In the genomic region with DNA sequence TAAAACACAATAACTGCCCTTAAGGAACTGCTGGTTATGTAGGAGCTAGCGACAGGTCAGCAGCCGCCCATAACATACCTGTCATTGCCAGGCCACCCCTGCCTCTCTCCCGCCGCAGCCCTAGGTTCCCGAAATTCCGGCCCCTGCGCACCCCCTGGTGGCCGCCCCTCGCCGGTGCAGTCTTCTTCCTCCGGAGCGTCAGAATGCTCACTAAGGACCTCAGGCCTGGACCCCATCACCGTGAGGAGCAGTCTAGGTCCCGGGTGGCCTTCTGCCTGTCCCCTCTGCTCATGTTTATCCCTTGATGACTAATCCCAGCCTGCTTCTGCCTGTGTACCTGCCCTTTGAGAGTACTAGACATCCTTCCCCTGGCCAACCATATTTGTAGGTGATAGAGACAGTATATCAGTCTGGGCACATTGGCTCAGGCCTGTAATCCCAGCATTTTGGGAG, we compare ENCODE assay signal across 8 cellular contexts.
DNase-seq lines count a peak whose midpoint lies in the region; ATAC-seq and TF ChIP-seq lines count a peak whose summit lies in the region.

No MANE protein-coding gene starts in this region.

- DNase-seq in G401 (ENCODE audit: low spot score) (peak; percentile 70), KG1 (lab: John Stamatoyannopoulos, UW) (peak; percentile 39), SJSA1 (ENCODE audit: low read depth in 1 of 2, low spot score in 2 of 2) (peak; percentile 74 to 75), heart right ventricle (peak; percentile 75 to 84), retina (peak; percentile 90), cortex of kidney (lab: John Stamatoyannopoulos, UW) (no peak)
- DNase-seq in activated naive CD4-positive, alpha-beta T cell (lab: John Stamatoyannopoulos, UW): peak; percentile 66 to 73 (median 68)

- in situ Hi-C loops in G401 (cut with HindIII; ENCODE audit: low sequenced_read_pairs): no loop called here

- H3K27ac ChIP-seq in SJSA1: no peak overlapping the region
- H3K27ac ChIP-seq in heart right ventricle: no peak overlapping the region

- H3K9me3 ChIP-seq in SJSA1 (replicated peaks) (no peaks in the 10 kb centered on the region), heart right ventricle (no peaks in the 10 kb centered on the region)

- 0 to 1% methylated on average over 14 of the region's 14 CpGs for WGBS in heart right ventricle, 2 donors

- H3K4me1 ChIP-seq in SJSA1 (replicated peaks): peaks cover 21% of the 10 kb centered on the region
- peaks cover 0 to 22% (median 15%) of the 10 kb centered on the region in 9 donors for H3K4me1 ChIP-seq in heart right ventricle

- no peak overlapping the region for H3K4me3 ChIP-seq in SJSA1
- H3K4me3 ChIP-seq in heart right ventricle: peak overlapping the region in 7 of 10 donors; percentile 19 to 36 (median 29)

- H3K27me3 ChIP-seq in SJSA1 (replicated peaks) (no peaks in the 10 kb centered on the region), heart right ventricle (no peaks in the 10 kb centered on the region)

- peak; percentile 92 for ATAC-seq in GM21723 (IDR thresholded peaks at IDR 0.05; ENCODE audit: unreplicated experiment)
- ATAC-seq in heart right ventricle: peak; percentile 75 to 90 (median 82)

- H3K36me3 ChIP-seq in SJSA1 (no peaks in the 10 kb centered on the region), heart right ventricle (no peaks in the 10 kb centered on the region)

- TF ChIP-seq CTCF in heart right ventricle (IDR thresholded peaks at IDR 0.05): peak; percentile 96 to 98 (median 97)

- intact Hi-C loops in heart right ventricle (cut with DNase I): loop anchor here in 8 of 10 donors (2.0 to 10.0 kb wide), 7 partner anchors 266 to 541 kb away; a partner anchor contains a TSS
